Comparison of ENCODE assay signal across 23 cellular contexts in the genomic region with DNA sequence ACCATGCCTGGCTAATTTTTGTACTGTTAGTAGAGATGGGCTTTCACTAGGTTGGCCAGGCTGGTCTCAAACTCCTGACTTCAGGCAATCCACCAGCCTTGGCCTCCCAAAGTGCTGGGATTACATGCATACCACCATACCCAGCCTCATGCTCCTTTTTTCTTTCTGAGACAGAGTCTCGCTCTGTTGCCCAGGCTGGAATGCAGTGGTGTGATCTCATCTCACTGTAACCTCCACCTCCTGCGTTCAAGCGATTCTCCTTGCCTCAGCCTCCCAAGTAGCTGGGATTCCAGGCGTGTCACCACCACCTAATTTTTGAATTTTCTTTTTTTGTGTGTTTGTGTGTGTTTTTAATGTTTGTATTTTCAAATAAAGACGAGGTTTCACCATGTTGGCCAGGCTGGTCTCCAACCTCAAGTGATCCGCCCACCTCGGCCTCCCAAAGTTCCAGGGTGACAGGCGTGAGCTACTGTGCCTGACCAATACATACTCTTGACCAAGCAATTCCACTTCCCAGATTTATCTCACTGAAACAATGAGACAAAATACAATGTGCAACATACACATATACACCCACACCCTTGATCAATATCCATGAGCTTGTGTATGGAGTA. TPM values are rescaled to one million over a fixed set of nuclear protein-coding genes. Genes with fewer than 3 reads are reported as not detected.
A peak's percentile ranks its signal among the peaks of the same experiment; 100 is the strongest.
DNase-seq lines count a peak whose midpoint lies in the region; ATAC-seq, FAIRE-seq and TF ChIP-seq lines count a peak whose summit lies in the region.
"Had no signal": no experiment of that assay in that cellular context is flagged by ENCODE, and none has a peak within 500 bp of the region (broad histone marks: within the 10 kb centered on the region; RNA-seq: fewer than 3 reads in every experiment).

No MANE protein-coding gene starts in this region.

- ATAC-seq in sciatic nerve, result no peak
- no peak for ATAC-seq in natural killer cell
- ATAC-seq: body of pancreas; CD8-positive, alpha-beta T cell; Right ventricle myocardium inferior had no signal

- no peak overlapping the region for H3K14ac ChIP-seq in H9 (ENCODE audit: insufficient read depth, low read length)
- no peak overlapping the region for H3K14ac ChIP-seq in H1 (ENCODE audit: insufficient read length)

- no peak overlapping the region for H3K23ac ChIP-seq in H9 (ENCODE audit: insufficient read length, low read depth, low read length)
- H3K23ac ChIP-seq in H1 (ENCODE audit: insufficient read length), result no peak overlapping the region

- intact Hi-C loops in activated naive CD4-positive, alpha-beta T cell treated with anti-CD3 and anti-CD28 coated beads for 36 hours (cut with micrococcal nuclease), result loop anchor here (10.0 kb wide), 3 partner anchors 196 to 416 kb away; partner anchors contain the start of genes CDR2L and NUP85
- intact Hi-C loops in sciatic nerve (cut with DNase I) (no loop called here), natural killer cell (cut with micrococcal nuclease) (loop anchor here (5.0 kb wide), 1 partner anchor 58 kb away; no protein-coding TSS in a partner anchor)

- no peak overlapping the region for H4K91ac ChIP-seq in H9 (ENCODE audit: insufficient read length, low read depth, low read length)
- H4K91ac ChIP-seq in H1 (replicated peaks; ENCODE audit: insufficient read length, low read length), result no peak overlapping the region

- H3K79me1 ChIP-seq in H9 (ENCODE audit: insufficient read depth, low read depth, low read length, poor library complexity, severe bottlenecking), result peaks cover 2% of the 10 kb centered on the region
- peaks cover 2% of the 10 kb centered on the region for H3K79me1 ChIP-seq in H1 (ENCODE audit: low read depth, low read length)

- H3K27me3 Mint-ChIP-seq in activated naive CD4-positive, alpha-beta T cell treated with anti-CD3 and anti-CD28 coated beads for 36 hours (ENCODE audit: low read depth), result no peaks in the 10 kb centered on the region
- H3K27me3 Mint-ChIP-seq in H9 (ENCODE audit: low read depth) (no peaks in the 10 kb centered on the region), osteocyte (ENCODE audit: unreplicated experiment) (no peaks in the 10 kb centered on the region), natural killer cell (ENCODE audit: low read depth in 2 of 2) (no peaks in the 10 kb centered on the region), HFFc6 (ENCODE audit: insufficient read depth) (no peaks in the 10 kb centered on the region; the same call in 1 of the 2 replicates)
- H3K27me3 Mint-ChIP-seq: activated naive CD4-positive, alpha-beta T cell treated with anti-CD3 and anti-CD28 coated beads, Interleukin-2, amount 10 ng/mL, durations not matched to agents 7 days and 5 days had no signal

- WGBS in H9 (ENCODE audit: extremely low coverage, insufficient read length, low lambda C conversion rate), result no CpG with 5 or more reads among the region's 8 CpGs
- 96% methylated on average over 8 of the region's 8 CpGs; no CpG with 5 or more reads in 1 of the 2 experiments for WGBS in H1 (ENCODE audit: extremely low coverage in 1 of 2, insufficient coverage in 1 of 2, insufficient read length in 1 of 2, insufficient replicate concordance in 2 of 2, low coverage in 1 of 2, low lambda C conversion rate in 2 of 2, missing lambda C conversion rate in 1 of 2), 2 experiments

- H3K27me3 ChIP-seq in H9 (ENCODE audit: insufficient read depth, low read length) (no peaks in the 10 kb centered on the region), H1 (replicated peaks in 1 of 4; ENCODE audit: control insufficient read depth in 3 of 4, extremely low read depth in 1 of 4, insufficient read depth in 3 of 4, low read length in 3 of 4) (no peaks in the 10 kb centered on the region)
- H3K27me3 ChIP-seq: body of pancreas, vagina had no signal

- no peak for FAIRE-seq in H1 (lab: Jason Lieb, UNC)
- FAIRE-seq: endometrium, GM12891 had no signal

- H3K4me2 ChIP-seq in H9 (ENCODE audit: insufficient read depth, insufficient read length, low read length) (no peak overlapping the region), H1 (ENCODE audit: insufficient read depth in 1 of 2, low read depth in 2 of 2, low read length in 2 of 2) (no peak overlapping the region)

- H3K23me2 ChIP-seq in H9 (ENCODE audit: insufficient read length, low read depth, low read length, poor library complexity, severe bottlenecking) (peaks cover 9% of the 10 kb centered on the region), H1 (ENCODE audit: low read depth, low read length) (peaks cover 6% of the 10 kb centered on the region; the same call in 1 of the 2 replicates)

- H3K36me3 ChIP-seq in H1 (ENCODE audit: control insufficient read depth in 2 of 4, insufficient read depth in 4 of 4, low read length in 3 of 4), result no peaks in the 10 kb centered on the region
- H3K36me3 ChIP-seq: vagina had no signal

- H2BK12ac ChIP-seq in H9 (ENCODE audit: insufficient read length, low read depth, low read length), result no peak overlapping the region
- H2BK12ac ChIP-seq in H1 (ENCODE audit: low read depth, low read length), result no peak overlapping the region

- no peak overlapping the region for H3K27ac ChIP-seq in H9 (ENCODE audit: insufficient read length, low read depth, low read length)
- H3K27ac ChIP-seq in H1 (ENCODE audit: low read depth, low read length), result no peak overlapping the region
- H3K27ac ChIP-seq: body of pancreas, vagina had no signal

- H2AK5ac ChIP-seq in H9 (ENCODE audit: insufficient read length, low read length) (no peak overlapping the region), H1 (ENCODE audit: low read depth, low read length) (no peak overlapping the region)

- TF ChIP-seq CTCF in H9 (conservative IDR thresholded peaks at IDR 0.05) (no peak), H1 (IDR thresholded peaks at IDR 0.05; ENCODE audit: control extremely low read depth in 1 of 3, insufficient read depth in 1 of 3, low read depth in 1 of 3, low read length in 3 of 3) (no peak), osteocyte (IDR thresholded peaks at IDR 0.05) (no peak), natural killer cell (IDR thresholded peaks at IDR 0.05) (no peak), HFFc6 (IDR thresholded peaks at IDR 0.05) (no peak)

- H3K36me3 Mint-ChIP-seq in activated naive CD4-positive, alpha-beta T cell treated with anti-CD3 and anti-CD28 coated beads for 36 hours (ENCODE audit: low read depth), result peaks cover 7% of the 10 kb centered on the region
- H3K36me3 Mint-ChIP-seq in H9 (ENCODE audit: insufficient read depth in 1 of 3, low read depth in 3 of 3), result peaks cover 0 to 10% (median 4%) of the 10 kb centered on the region in 3 experiments; a peak in 3 of 7 replicates
- H3K36me3 Mint-ChIP-seq in osteocyte (ENCODE audit: unreplicated experiment), result no peaks in the 10 kb centered on the region
- no peaks in the 10 kb centered on the region for H3K36me3 Mint-ChIP-seq in natural killer cell
- H3K36me3 Mint-ChIP-seq in HFFc6 (ENCODE audit: low read depth), result no peaks in the 10 kb centered on the region

- CTCF ChIA-PET in activated naive CD4-positive, alpha-beta T cell treated with anti-CD3 and anti-CD28 coated beads for 36 hours (lab: Charles Lee), result interaction anchor here (1.4 kb wide), 1 partner anchor 78 kb away, joined by 6 read pairs; no protein-coding TSS in a partner anchor
- CTCF ChIA-PET in H1 (lab: Charles Lee; ENCODE audit: partially characterized antibody), result interaction anchor here (0.6 to 8.8 kb wide), 6 partner anchors 22 to 160 kb away, joined by 3 to 97 read pairs (median 4); partner anchors contain the start of gene SLC25A19

- no peak for TF ChIP-seq POLR2A in H1 (IDR thresholded peaks at IDR 0.05; ENCODE audit: control extremely low read depth in 1 of 2, low read depth in 2 of 2, low read length in 2 of 2)

- H4K8ac ChIP-seq in H9 (replicated peaks; ENCODE audit: insufficient read length, low read depth, low read length), result no peak overlapping the region
- peak overlapping the region; percentile 14; the same call in 1 of the 2 replicates for H4K8ac ChIP-seq in H1 (ENCODE audit: extremely low read depth, insufficient read depth, low read length)

- H3K79me2 ChIP-seq in H9 (ENCODE audit: insufficient read depth, low read length) (peaks cover 35% of the 10 kb centered on the region; the same call in 1 of the 2 replicates), H1 (ENCODE audit: control insufficient read depth in 1 of 2, insufficient read depth in 2 of 2, low read length in 2 of 2) (peaks cover 38 to 95% of the 10 kb centered on the region in 2 experiments)

- H3K27ac Mint-ChIP-seq in activated naive CD4-positive, alpha-beta T cell treated with anti-CD3 and anti-CD28 coated beads for 36 hours, result peak overlapping the region; percentile 41
- no peak overlapping the region for H3K27ac Mint-ChIP-seq in H9
- no peak overlapping the region for H3K27ac Mint-ChIP-seq in osteocyte (ENCODE audit: unreplicated experiment)
- H3K27ac Mint-ChIP-seq in natural killer cell, result peak overlapping the region in 1 of 2 donors; percentile 22
- no peak overlapping the region for H3K27ac Mint-ChIP-seq in HFFc6
- H3K27ac Mint-ChIP-seq: activated naive CD4-positive, alpha-beta T cell treated with anti-CD3 and anti-CD28 coated beads, Interleukin-2, amount 10 ng/mL, durations not matched to agents 7 days and 5 days; CD8-positive, alpha-beta T cell had no signal

- H2BK20ac ChIP-seq in H9 (ENCODE audit: low read depth, low read length, poor library complexity, severe bottlenecking), result no peak overlapping the region
- H2BK20ac ChIP-seq in H1 (ENCODE audit: low read length), result no peak overlapping the region

- no peak for TF ChIP-seq RAD21 in H1 (IDR thresholded peaks at IDR 0.05 in 1 of 2, conservative IDR thresholded peaks at IDR 0.05 in 1 of 2; ENCODE audit: low read depth in 2 of 2, low read length in 2 of 2)

- POLR2A ChIA-PET in H1 (lab: Charles Lee; ENCODE audit: partially characterized antibody), result interaction anchor here (0.6 to 0.7 kb wide), 3 partner anchors 140 to 651 kb away, joined by 3 read pairs; no protein-coding TSS in a partner anchor

- H3K4me1 Mint-ChIP-seq in activated naive CD4-positive, alpha-beta T cell treated with anti-CD3 and anti-CD28 coated beads for 36 hours (ENCODE audit: low read depth), result peaks cover 72% of the 10 kb centered on the region
- H3K4me1 Mint-ChIP-seq in H9 (peaks cover 13 to 14% of the 10 kb centered on the region in 2 experiments), osteocyte (ENCODE audit: unreplicated experiment) (peaks cover 21% of the 10 kb centered on the region), natural killer cell (peaks cover 51 to 54% of the 10 kb centered on the region in 2 donors), HFFc6 (ENCODE audit: low read depth) (peaks cover 28% of the 10 kb centered on the region)

- no peaks in the 10 kb centered on the region for H3K9me3 Mint-ChIP-seq in activated naive CD4-positive, alpha-beta T cell treated with anti-CD3 and anti-CD28 coated beads for 36 hours
- no peaks in the 10 kb centered on the region for H3K9me3 Mint-ChIP-seq in H9
- H3K9me3 Mint-ChIP-seq in osteocyte (ENCODE audit: unreplicated experiment), result no peaks in the 10 kb centered on the region
- no peaks in the 10 kb centered on the region for H3K9me3 Mint-ChIP-seq in natural killer cell
- no peaks in the 10 kb centered on the region for H3K9me3 Mint-ChIP-seq in HFFc6
- H3K9me3 Mint-ChIP-seq: activated naive CD4-positive, alpha-beta T cell treated with anti-CD3 and anti-CD28 coated beads, Interleukin-2, amount 10 ng/mL, durations not matched to agents 7 days and 5 days; CD8-positive, alpha-beta T cell had no signal

- H3K4me3 ChIP-seq in H1 (ENCODE audit: extremely low read depth in 1 of 4, insufficient read depth in 2 of 4, low read depth in 3 of 4, low read length in 4 of 4), result no peak overlapping the region
- H3K4me3 ChIP-seq: body of pancreas, vagina had no signal

- DNase-seq in activated naive CD4-positive, alpha-beta T cell treated with anti-CD3 and anti-CD28 coated beads for 36 hours, result no peak
- no peak for DNase-seq in activated naive CD4-positive, alpha-beta T cell treated with Interleukin-2 at 50 U/mL for 16 hours
- peak; percentile 12 for DNase-seq in H9
- DNase-seq in H1 (ENCODE audit: low read depth in 1 of 2, low spot score in 2 of 2), result no peak
- DNase-seq in sciatic nerve (ENCODE audit: low spot score), result peak; percentile 25
- no peak for DNase-seq in osteocyte (ENCODE audit: extremely low spot score, unreplicated experiment)
- DNase-seq in natural killer cell, result no peak
- no peak for DNase-seq in HFFc6
- DNase-seq: activated CD4-positive, CD25-positive, alpha-beta regulatory T cell treated with anti-CD3 and anti-CD28 coated beads, Interleukin-2, amount 50 U/mL, for 72 hours; activated naive CD4-positive, alpha-beta T cell treated with anti-CD3 and anti-CD28 coated beads, Interleukin-2, amount 10 ng/mL, durations not matched to agents 7 days and 5 days; body of pancreas; DMS53; Karpas-422; NCI-H1048; NCI-H187 treated with DMSO at 0.1 percent for 48 hours; NCI-H345; NCI-H82; stimulated activated CD4-positive, alpha-beta T cell treated with anti-CD3 and anti-CD28 coated beads, Interleukin-12 subunit alpha, Interleukin-12 subunit beta, amount 100 ng/mL, for 4 hours had no signal

- no peaks in the 10 kb centered on the region for H3K9me3 ChIP-seq in H9 (ENCODE audit: control insufficient read depth, low read depth, low read length)
- H3K9me3 ChIP-seq in H1 (ENCODE audit: insufficient read depth in 2 of 2, low read depth in 1 of 2, low read length in 1 of 2), result no peaks in the 10 kb centered on the region
- H3K9me3 ChIP-seq: body of pancreas, vagina had no signal

- TF ChIP-seq EP300 in H1 (IDR thresholded peaks at IDR 0.05; ENCODE audit: borderline replicate concordance in 1 of 2, low read depth in 2 of 2, low read length in 2 of 2), result no peak

- H2AFZ ChIP-seq in H9 (ENCODE audit: low read length) (no peak overlapping the region), H1 (ENCODE audit: low read length) (no peak overlapping the region)

- H3K4me1 ChIP-seq in H9 (ENCODE audit: insufficient read depth, low read length) (no peaks in the 10 kb centered on the region), H1 (replicated peaks in 1 of 4; ENCODE audit: control insufficient read depth in 3 of 4, insufficient read depth in 4 of 4, low read length in 3 of 4) (no peaks in the 10 kb centered on the region)

- H4K20me1 ChIP-seq in H9 (ENCODE audit: control insufficient read depth, insufficient read depth, insufficient read length) (no peaks in the 10 kb centered on the region), H1 (replicated peaks in 1 of 2; ENCODE audit: control insufficient read depth in 1 of 2, insufficient read depth in 2 of 2, low read length in 2 of 2) (peaks cover 5 to 6% of the 10 kb centered on the region in 2 experiments)

- H2BK15ac ChIP-seq in H9 (ENCODE audit: low read depth, low read length) (no peak overlapping the region), H1 (ENCODE audit: low read length) (no peak overlapping the region)

- no peak overlapping the region for H3T11ph ChIP-seq in H9 (ENCODE audit: low read length)

- H3K18ac ChIP-seq in H9 (ENCODE audit: insufficient read length, low read depth, low read length) (no peak overlapping the region), H1 (ENCODE audit: extremely low read depth, low read length) (no peak overlapping the region)

- H3K9ac ChIP-seq in H9 (ENCODE audit: extremely low read depth, insufficient read length, low read length) (no peak overlapping the region), H1 (replicated peaks in 1 of 4; ENCODE audit: extremely low read depth in 1 of 4, low read depth in 3 of 4, low read length in 3 of 4) (no peak overlapping the region)

- H2BK5ac ChIP-seq in H9 (ENCODE audit: insufficient read length, low read length), result no peak overlapping the region
- H2BK5ac ChIP-seq in H1 (ENCODE audit: low read depth, low read length), result no peak overlapping the region

- no peak overlapping the region for H3K4ac ChIP-seq in H9 (ENCODE audit: low read depth, low read length)
- no peak overlapping the region for H3K4ac ChIP-seq in H1 (replicated peaks; ENCODE audit: insufficient read length, low read depth, low read length)

- H3K4me3 Mint-ChIP-seq in activated naive CD4-positive, alpha-beta T cell treated with anti-CD3 and anti-CD28 coated beads for 36 hours, result no peak overlapping the region
- H3K4me3 Mint-ChIP-seq in H9 (no peak overlapping the region; a peak in 1 of 5 replicates), osteocyte (ENCODE audit: unreplicated experiment) (no peak overlapping the region), natural killer cell (no peak overlapping the region), HFFc6 (no peak overlapping the region)
- H3K4me3 Mint-ChIP-seq: activated naive CD4-positive, alpha-beta T cell treated with anti-CD3 and anti-CD28 coated beads, Interleukin-2, amount 10 ng/mL, durations not matched to agents 7 days and 5 days; CD8-positive, alpha-beta T cell had no signal

- H4K5ac ChIP-seq in H9 (ENCODE audit: insufficient read length, low read depth, low read length) (no peak overlapping the region), H1 (ENCODE audit: insufficient read length, low read depth, low read length) (no peak overlapping the region)

- H3K56ac ChIP-seq in H9 (ENCODE audit: insufficient read length, low read depth, low read length), result no peak overlapping the region
- no peak overlapping the region for H3K56ac ChIP-seq in H1 (replicated peaks; ENCODE audit: insufficient read length, low read depth, low read length)

- H2BK120ac ChIP-seq in H9 (ENCODE audit: low read depth, low read length, poor library complexity, severe bottlenecking), result no peak overlapping the region
- H2BK120ac ChIP-seq in H1 (replicated peaks; ENCODE audit: low read depth, low read length), result no peak overlapping the region

RNA-seq across cellular contexts. Expression of gene GRB2, which starts 5.0 kb away (rescaled TPM):
- 100 to 1,000 TPM; 166 to 169 TPM for total RNA-seq in activated naive CD4-positive, alpha-beta T cell treated with anti-CD3 and anti-CD28 coated beads for 36 hours
- total RNA-seq in H9 (2021) (87.7 and 91.7 TPM in 2 replicates), sciatic nerve (90.4 TPM), osteocyte (59.1 and 61.8 TPM in 2 replicates), natural killer cell (100 to 1,000 TPM; 115 to 142 (median 116) TPM)
- 101 and 102 TPM in 2 replicates for total RNA-seq in H1 (2021; fragmentation: NEBNext Ultra II Directional; extraction: Animal tissue kit (Norgen Biotek cat#: 25700))
- polyA plus RNA-seq in H1 (2011; rRNA removed), result 44.2 and 51.8 TPM in 2 replicates
- polyA plus RNA-seq in H1 (2011; cell fraction: cytosol; rRNA removed), result 58.1 TPM
- polyA plus RNA-seq in H1 (2011; cell fraction: nucleus; rRNA removed), result 45.2 TPM
- 58.4 to 70.9 TPM (median 63.2 TPM) in 4 replicates for polyA plus RNA-seq in H1 (2012, experiment 1 of 2)
- polyA plus RNA-seq in H1 (2012, experiment 2 of 2), result 69.4 TPM
- polyA plus RNA-seq in H1 (2013, experiment 1 of 2), result 96.2 TPM
- 83.9 TPM for polyA plus RNA-seq in H1 (2013, experiment 2 of 2)
- 40.6 and 44.1 TPM in 2 replicates for polyA minus RNA-seq in H1 (2011; rRNA and poly(A)+ RNA removed)
- polyA minus RNA-seq in H1 (2011; cell fraction: cytosol; rRNA and poly(A)+ RNA removed), result 20.0 TPM
- 41.5 TPM for polyA minus RNA-seq in H1 (2011; cell fraction: nucleus; rRNA and poly(A)+ RNA removed)
- total RNA-seq in HFFc6 (2021; fragmentation: NEBNext Ultra II Directional; extraction: Animal tissue kit (Norgen Biotek cat#: 25700)), result 100 to 1,000 TPM; 104 to 138 (median 116) TPM

RNA-seq across cellular contexts. Expression of gene TMEM94, which starts 56.0 kb away (rescaled TPM):
- total RNA-seq in activated naive CD4-positive, alpha-beta T cell treated with anti-CD3 and anti-CD28 coated beads for 36 hours, result 10 to 100 TPM; 50.4 to 53.5 TPM
- total RNA-seq in H9 (2021) (61.4 and 67.9 TPM in 2 replicates), sciatic nerve (86.8 TPM), osteocyte (71.2 and 78.4 TPM in 2 replicates), natural killer cell (100 to 1,000 TPM in 2 of 3 donors, 10 to 100 TPM in 1; 84.4 to 142 (median 104) TPM)
- 54.8 and 64.3 TPM in 2 replicates for total RNA-seq in H1 (2021; fragmentation: NEBNext Ultra II Directional; extraction: Animal tissue kit (Norgen Biotek cat#: 25700))
- polyA plus RNA-seq in H1 (2011; rRNA removed), result 69.9 and 147 TPM in 2 replicates
- polyA plus RNA-seq in H1 (2011; cell fraction: cytosol; rRNA removed), result 40.8 TPM
- 381 TPM for polyA plus RNA-seq in H1 (2011; cell fraction: nucleus; rRNA removed)
- polyA plus RNA-seq in H1 (2012, experiment 1 of 2), result 65.6 to 77.5 TPM (median 73.0 TPM) in 4 replicates
- 62.7 TPM for polyA plus RNA-seq in H1 (2012, experiment 2 of 2)
- polyA plus RNA-seq in H1 (2013, experiment 1 of 2), result 65.9 TPM
- 65.6 TPM for polyA plus RNA-seq in H1 (2013, experiment 2 of 2)
- 42.3 and 63.6 TPM in 2 replicates for polyA minus RNA-seq in H1 (2011; rRNA and poly(A)+ RNA removed)
- polyA minus RNA-seq in H1 (2011; cell fraction: cytosol; rRNA and poly(A)+ RNA removed), result 61.0 TPM
- 89.8 TPM for polyA minus RNA-seq in H1 (2011; cell fraction: nucleus; rRNA and poly(A)+ RNA removed)
- 10 to 100 TPM; 31.7 to 43.9 (median 41.2) TPM for total RNA-seq in HFFc6 (2021; fragmentation: NEBNext Ultra II Directional; extraction: Animal tissue kit (Norgen Biotek cat#: 25700))

Comparison
In these comparisons a context has a peak if more than half of its experiments do, and no peak if none do; other contexts are left out.
1. DNase-seq: peak in H9 (single experiment) and sciatic nerve (single experiment); none in activated naive CD4-positive, alpha-beta T cell treated with anti-CD3 and anti-CD28 coated beads for 36 hours (single experiment), activated naive CD4-positive, alpha-beta T cell treated with Interleukin-2 at 50 U/mL for 16 hours (single experiment), H1 (0 of 2), osteocyte (single experiment), natural killer cell (single experiment) and HFFc6 (single experiment).